Comparison of ENCODE assay signal across 9 cellular contexts in genomic region chr10:5446390-5446926, GRCh38. TPM values are rescaled to one million over a fixed set of nuclear protein-coding genes. Genes with fewer than 3 reads are reported as not detected.
A peak's percentile ranks its signal among the peaks of the same experiment; 100 is the strongest.
DNase-seq lines count a peak whose midpoint lies in the region; ATAC-seq and TF ChIP-seq lines count a peak whose summit lies in the region.
"Had no signal": no experiment of that assay in that cellular context is flagged by ENCODE, and none has a peak within 500 bp of the region (broad histone marks: within the 10 kb centered on the region; RNA-seq: fewer than 3 reads in every experiment).

No MANE protein-coding gene starts in this region.

- no peaks in the 10 kb centered on the region for H3K9me3 ChIP-seq in CD8-positive, alpha-beta memory T cell (ENCODE audit: low read length)
- no peaks in the 10 kb centered on the region for H3K9me3 ChIP-seq in HCT116 (ENCODE audit: control insufficient read depth in 1 of 2, insufficient read depth in 1 of 2, low read depth in 1 of 2, low read length in 2 of 2)

- ATAC-seq in HCT116 (peak; percentile 99), SK-N-SH treated with all-trans-retinoic acid at 6 μM for 48 hours (no peak)
- peak; percentile 72 for ATAC-seq in activated CD8-positive, alpha-beta T cell treated with anti-CD3 and anti-CD28 coated beads, Interleukin-2, amount 10 ng/mL, durations not matched to agents 7 days and 5 days

- peak overlapping the region; percentile 75 for H3K4me2 ChIP-seq in HCT116 (ENCODE audit: low read length)

- H3K4me1 Mint-ChIP-seq in CD8-positive, alpha-beta memory T cell: peaks cover 22 to 32% (median 30%) of the 10 kb centered on the region in 3 donors
- H3K4me1 Mint-ChIP-seq in activated CD8-positive, alpha-beta T cell treated with anti-CD3 and anti-CD28 coated beads, Interleukin-2, amount 10 ng/mL, durations not matched to agents 7 days and 5 days (ENCODE audit: low read depth): peaks cover 55% of the 10 kb centered on the region

- H3K9ac ChIP-seq in HCT116 (ENCODE audit: low read length): peak overlapping the region; percentile 50

- peaks cover 89% of the 10 kb centered on the region for H3K79me2 ChIP-seq in HCT116 (ENCODE audit: insufficient read depth, low read length)

- no peaks in the 10 kb centered on the region for H3K27me3 Mint-ChIP-seq in CD8-positive, alpha-beta memory T cell
- no peaks in the 10 kb centered on the region for H3K27me3 Mint-ChIP-seq in activated CD8-positive, alpha-beta T cell treated with anti-CD3 and anti-CD28 coated beads, Interleukin-2, amount 10 ng/mL, durations not matched to agents 7 days and 5 days (ENCODE audit: low read depth)

- no peaks in the 10 kb centered on the region for H3K27me3 ChIP-seq in CD8-positive, alpha-beta memory T cell (ENCODE audit: insufficient read depth, low read length, poor library complexity, severe bottlenecking)
- H3K27me3 ChIP-seq in HCT116 (ENCODE audit: insufficient read depth, low read length): no peaks in the 10 kb centered on the region

- intact Hi-C loops in HCT116 (cut with micrococcal nuclease): loop anchor here (5.0 kb wide), 1 partner anchor 101 kb away; no protein-coding TSS in a partner anchor

- H3K36me3 ChIP-seq in CD8-positive, alpha-beta memory T cell (ENCODE audit: insufficient read depth, low read length): no peaks in the 10 kb centered on the region
- H3K36me3 ChIP-seq in HCT116 (ENCODE audit: control insufficient read depth in 1 of 2, insufficient read depth in 2 of 2, low read length in 2 of 2): no peaks in the 10 kb centered on the region

- POLR2A ChIA-PET in CD8-positive, alpha-beta memory T cell (lab: Charles Lee): interaction anchor here (0.6 kb wide), 1 partner anchor 22 kb away, joined by 4 read pairs; no protein-coding TSS in a partner anchor
- POLR2A ChIA-PET in HCT116 (lab: Charles Lee): interaction anchor here (0.6 to 2.1 kb wide), 5 partner anchors 10 to 184 kb away, joined by 3 to 12 read pairs (median 3); no protein-coding TSS in a partner anchor
- POLR2A ChIA-PET in activated CD8-positive, alpha-beta T cell treated with anti-CD3 and anti-CD28 coated beads, Interleukin-2, amount 10 ng/mL, durations not matched to agents 7 days and 5 days (lab: Charles Lee): interaction anchor here (0.7 kb wide), 1 partner anchor 9 kb away, joined by 3 read pairs; no protein-coding TSS in a partner anchor

- no TSS peak for BruUV-seq in HCT116 (replicated peaks; lab: Mats Ljungman, UMichigan)

- CTCF ChIA-PET in CD8-positive, alpha-beta memory T cell (lab: Charles Lee): interaction anchor here (0.9 to 1.5 kb wide), 2 partner anchors 177 to 183 kb away, joined by 3 to 11 read pairs; no protein-coding TSS in a partner anchor
- CTCF ChIA-PET in HCT116 (lab: Charles Lee): interaction anchor here (1.2 to 6.7 kb wide), 3 partner anchors 13 to 183 kb away, joined by 6 to 59 read pairs (median 10); no protein-coding TSS in a partner anchor
- CTCF ChIA-PET in activated CD8-positive, alpha-beta T cell treated with anti-CD3 and anti-CD28 coated beads, Interleukin-2, amount 10 ng/mL, durations not matched to agents 7 days and 5 days (lab: Charles Lee): interaction anchor here (0.6 to 5.1 kb wide), 8 partner anchors 11 to 631 kb away, joined by 3 to 39 read pairs (median 10); no protein-coding TSS in a partner anchor

- no peaks in the 10 kb centered on the region; the same call in 1 of the 2 replicates for H4K20me1 ChIP-seq in HCT116 (ENCODE audit: insufficient read depth)

- H3K27ac ChIP-seq in CD8-positive, alpha-beta memory T cell (ENCODE audit: low read depth, low read length): peak overlapping the region; percentile 43
- peak overlapping the region; percentile 15; the same call in 1 of the 2 replicates for H3K27ac ChIP-seq in HCT116 (ENCODE audit: low read depth, low read length)

- no peaks in the 10 kb centered on the region for H3K36me3 Mint-ChIP-seq in CD8-positive, alpha-beta memory T cell
- peaks cover 13% of the 10 kb centered on the region for H3K36me3 Mint-ChIP-seq in activated CD8-positive, alpha-beta T cell treated with anti-CD3 and anti-CD28 coated beads, Interleukin-2, amount 10 ng/mL, durations not matched to agents 7 days and 5 days (ENCODE audit: low read depth)

- H2AFZ ChIP-seq in HCT116 (ENCODE audit: low read depth, low read length, poor library complexity, severe bottlenecking): no peak overlapping the region

- peak overlapping the region in 6 of 7 donors; percentile 20 to 73 (median 62) for H3K4me3 Mint-ChIP-seq in CD8-positive, alpha-beta memory T cell
- peak overlapping the region; percentile 68 for H3K4me3 Mint-ChIP-seq in activated CD8-positive, alpha-beta T cell treated with anti-CD3 and anti-CD28 coated beads, Interleukin-2, amount 10 ng/mL, durations not matched to agents 7 days and 5 days

- H3K4me1 ChIP-seq in CD8-positive, alpha-beta memory T cell (ENCODE audit: insufficient read depth, low read length): peaks cover 19% of the 10 kb centered on the region
- H3K4me1 ChIP-seq in HCT116 (ENCODE audit: control insufficient read depth in 1 of 2, insufficient read depth in 2 of 2, low read length in 2 of 2): peaks cover 10 to 29% of the 10 kb centered on the region in 2 experiments

- no peak for TF ChIP-seq CTCF in HCT116 (IDR thresholded peaks at IDR 0.05 in 2 of 3, conservative IDR thresholded peaks at IDR 0.05 in 1 of 3; ENCODE audit: borderline replicate concordance in 1 of 3, insufficient read depth in 1 of 3, low read depth in 2 of 3, low read length in 2 of 3)

- no peaks in the 10 kb centered on the region for H3K9me3 Mint-ChIP-seq in CD8-positive, alpha-beta memory T cell
- no peaks in the 10 kb centered on the region for H3K9me3 Mint-ChIP-seq in activated CD8-positive, alpha-beta T cell treated with anti-CD3 and anti-CD28 coated beads, Interleukin-2, amount 10 ng/mL, durations not matched to agents 7 days and 5 days (ENCODE audit: insufficient read depth)

- RAD21 ChIA-PET in HCT116 (lab: Charles Lee; ENCODE audit: low non-redundant PET in 1 of 2, low total read pairs in 2 of 2, uncharacterized antibody in 2 of 2, unreplicated experiment in 2 of 2): interaction anchor here in 1 of 2 experiments (1.0 kb wide), 1 partner anchor 177 kb away, joined by 4 read pairs; no protein-coding TSS in a partner anchor

- TF ChIP-seq RAD21 in HCT116 (IDR thresholded peaks at IDR 0.05; ENCODE audit: low read depth): peak; percentile 30; the same call in 1 of the 2 replicates

- H3K27ac Mint-ChIP-seq in CD8-positive, alpha-beta memory T cell: peak overlapping the region in 2 of 8 donors; percentile 15 to 48
- H3K27ac Mint-ChIP-seq in activated CD8-positive, alpha-beta T cell treated with anti-CD3 and anti-CD28 coated beads, Interleukin-2, amount 10 ng/mL, durations not matched to agents 7 days and 5 days: peak overlapping the region; percentile 62

- H3K4me3 ChIP-seq in CD8-positive, alpha-beta memory T cell (ENCODE audit: low read length): peak overlapping the region; percentile 63
- H3K4me3 ChIP-seq in HCT116 (replicated peaks in 1 of 2; ENCODE audit: low read depth in 1 of 2, low read length in 2 of 2): peak overlapping the region; percentile 37 to 52

- DNase-seq in CD8-positive, alpha-beta memory T cell: peak in 4 of 5 donors; percentile 8 to 76 (median 39)
- DNase-seq in HCT116 (ENCODE audit: low read depth, low spot score) (peak; percentile 52), NCI-H2107 treated with DMSO at 0.1 percent for 48 hours (lab: John Stamatoyannopoulos, UW; ENCODE audit: unreplicated experiment) (peak; percentile 60), lung microvascular endothelial cell (ENCODE audit: low read depth in 2 of 2) (peak; percentile 91 to 93)
- DNase-seq in activated CD8-positive, alpha-beta T cell treated with anti-CD3 and anti-CD28 coated beads, Interleukin-2, amount 10 ng/mL, durations not matched to agents 7 days and 5 days: peak; percentile 80
- DNase-seq in effector CD8-positive, alpha-beta T cell (lab: John Stamatoyannopoulos, UW): peak; percentile 69
- peak; percentile 27 to 71 (median 50) for DNase-seq in stimulated activated CD4-positive, alpha-beta T cell treated with anti-CD3 and anti-CD28 coated beads, TNF-alpha, amount 100 ng/mL, for 1 hour (ENCODE audit: low read depth in 3 of 3, low spot score in 1 of 3)

- no peaks in the 10 kb centered on the region for H3K9me2 ChIP-seq in HCT116 (ENCODE audit: insufficient read depth)

- TF ChIP-seq POLR2A in HCT116 (IDR thresholded peaks at IDR 0.05; ENCODE audit: borderline replicate concordance, extremely low read depth, insufficient read depth, insufficient read length): no peak

TF ChIP-seq in HCT116, 20 proteins besides CTCF, POLR2A, EP300 and RAD21 (continues in another document):
- TF ChIP-seq ELF1 (IDR thresholded peaks at IDR 0.05; ENCODE audit: borderline replicate concordance, low read depth): no peak
- no peak for TF ChIP-seq EZH2phosphoT487 (IDR thresholded peaks at IDR 0.05; ENCODE audit: borderline replicate concordance)
- TF ChIP-seq FOSL1 (IDR thresholded peaks at IDR 0.05; ENCODE audit: low read depth): no peak
- peak; percentile 88 for TF ChIP-seq POLR2AphosphoS5 (IDR thresholded peaks at IDR 0.05; ENCODE audit: low read depth, low read length)
- TF ChIP-seq ZFX (IDR thresholded peaks at IDR 0.05): no peak
- no peak for TF ChIP-seq SRF (IDR thresholded peaks at IDR 0.05; ENCODE audit: low read depth)

TF ChIP-seq in SK-N-SH treated with all-trans-retinoic acid at 6 μM for 48 hours, 23 proteins besides CTCF, POLR2A, EP300 and RAD21 (continues in another document):
- TF ChIP-seq ZNF70 (CRISPR knock-in tag; IDR thresholded peaks at IDR 0.05) (no peak), CSDC2 (CRISPR knock-in tag; IDR thresholded peaks at IDR 0.05) (no peak)

RNA-seq across cellular contexts. Expression of gene NET1, which starts 34.1 kb away (rescaled TPM):
- total RNA-seq in CD8-positive, alpha-beta memory T cell: 10 to 100 TPM; 20.4 to 21.5 TPM
- polyA plus RNA-seq in CD8-positive, alpha-beta memory T cell: 1.8 TPM
- total RNA-seq in HCT116 (2021; ENCODE audit: unreplicated experiment): 51.2 TPM
- 30.7 and 35.8 TPM in 2 replicates for polyA plus RNA-seq in HCT116 (2012)
- 10 to 100 TPM; 29.9 to 38.6 TPM for total RNA-seq in activated CD8-positive, alpha-beta T cell treated with anti-CD3 and anti-CD28 coated beads, Interleukin-2, amount 10 ng/mL, durations not matched to agents 7 days and 5 days
- total RNA-seq in lung microvascular endothelial cell: 14.3 and 19.4 TPM in 2 replicates

RNA-seq across cellular contexts. Expression of gene TUBAL3, which starts 41.8 kb away (rescaled TPM):
- total RNA-seq in CD8-positive, alpha-beta memory T cell: not detected
- polyA plus RNA-seq in CD8-positive, alpha-beta memory T cell: not detected
- total RNA-seq in HCT116 (2021; ENCODE audit: unreplicated experiment): 0.98 TPM
- 0.65 and 1.0 TPM in 2 replicates for polyA plus RNA-seq in HCT116 (2012)
- total RNA-seq in activated CD8-positive, alpha-beta T cell treated with anti-CD3 and anti-CD28 coated beads, Interleukin-2, amount 10 ng/mL, durations not matched to agents 7 days and 5 days: not detected
- under 0.01 TPM in 1 of 2 replicates, not detected in the other for total RNA-seq in lung microvascular endothelial cell
- total RNA-seq: T-helper 1 cell treated with Interleukin-12 subunit alpha and Interleukin-12 subunit beta and Interleukin-4 antibody, amounts not matched to agents 30 ng/mL and 1 ng/mL, for 36 hours had no signal

RNA-seq across cellular contexts. Expression of gene CALML5, which starts 52.9 kb away (rescaled TPM):
- total RNA-seq in CD8-positive, alpha-beta memory T cell: not detected
- not detected for polyA plus RNA-seq in CD8-positive, alpha-beta memory T cell
- not detected for total RNA-seq in HCT116 (2021; ENCODE audit: unreplicated experiment)
- not detected in 2 replicates for polyA plus RNA-seq in HCT116 (2012)
- not detected for total RNA-seq in activated CD8-positive, alpha-beta T cell treated with anti-CD3 and anti-CD28 coated beads, Interleukin-2, amount 10 ng/mL, durations not matched to agents 7 days and 5 days
- total RNA-seq in lung microvascular endothelial cell: not detected in 2 replicates
- total RNA-seq: T-helper 1 cell treated with Interleukin-12 subunit alpha and Interleukin-12 subunit beta and Interleukin-4 antibody, amounts not matched to agents 30 ng/mL and 1 ng/mL, for 36 hours had no signal

Comparison
In these comparisons a context has a peak if more than half of its experiments do, and no peak if none do; other contexts are left out.
1. DNase-seq: peak in every context shown above with its lines; median percentile 92 in lung microvascular endothelial cell; 80 in activated CD8-positive, alpha-beta T cell treated with anti-CD3 and anti-CD28 coated beads, Interleukin-2, amount 10 ng/mL, durations not matched to agents 7 days and 5 days; 69 in effector CD8-positive, alpha-beta T cell; 60 in NCI-H2107 treated with DMSO at 0.1 percent for 48 hours; 52 in HCT116; 50 in stimulated activated CD4-positive, alpha-beta T cell treated with anti-CD3 and anti-CD28 coated beads, TNF-alpha, amount 100 ng/mL, for 1 hour; 39 in CD8-positive, alpha-beta memory T cell.